ENCODE assay signal across 18 cellular contexts in the genomic region with DNA sequence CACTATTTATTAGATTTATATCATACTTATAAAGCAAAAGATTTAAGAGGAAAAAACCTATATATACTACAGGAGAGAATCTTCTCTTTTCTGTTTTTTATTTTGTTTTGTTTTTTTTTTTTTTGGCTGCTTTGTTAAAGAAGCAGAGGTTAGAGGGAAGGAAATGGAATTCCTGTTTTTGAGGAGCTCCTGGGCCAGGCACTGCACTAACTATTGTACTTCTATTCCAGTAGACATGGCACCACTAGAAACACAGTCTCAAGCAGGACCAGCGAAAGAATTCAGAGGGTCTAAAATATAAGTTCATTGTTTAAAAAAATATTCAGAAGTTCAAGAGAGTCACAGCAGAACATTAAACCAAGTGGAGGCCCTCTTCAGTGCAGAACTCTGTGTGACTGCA.
"Had no signal": no experiment of that assay in that cellular context is flagged by ENCODE, and none has a peak within 500 bp of the region (broad histone marks: within the 10 kb centered on the region; RNA-seq: fewer than 3 reads in every experiment).

No MANE protein-coding gene starts in this region.

- H3K4me3 ChIP-seq: tibial artery, vagina had no signal

- H3K27me3 ChIP-seq: tibial artery, vagina had no signal

- H3K36me3 ChIP-seq: tibial artery, vagina had no signal

- FAIRE-seq: astrocyte had no signal

- H3K27ac ChIP-seq: epithelial cell of prostate, tibial artery had no signal

- H3K9me3 ChIP-seq: tibial artery, vagina had no signal

- DNase-seq: activated B cell treated with CpG ODN at 0.5 μM for 24 hours; activated CD4-positive, alpha-beta memory T cell treated with anti-CD3 and anti-CD28 coated beads for 36 hours; activated CD4-positive, alpha-beta T cell treated with anti-CD3 and anti-CD28 coated beads for 36 hours; activated naive CD4-positive, alpha-beta T cell treated with Interleukin-2 at 50 U/mL for 16 hours; activated naive CD8-positive, alpha-beta T cell treated with anti-CD3 and anti-CD28 coated beads for 36 hours; activated T-cell treated with anti-CD3 and anti-CD28 coated beads, Interleukin-2, amount 50 U/mL, for 48 hours; central memory CD4-positive, alpha-beta T cell; mesendoderm; naive B cell; occipital lobe; stimulated activated CD4-positive, alpha-beta T cell treated with anti-CD3 and anti-CD28 coated beads, Interleukin-4, amount 100 ng/mL, for 4 hours; substantia nigra; T-helper 17 cell; tibial artery had no signal

- ATAC-seq: activated CD4-positive, alpha-beta T cell treated with anti-CD3 and anti-CD28 coated beads for 36 hours; sciatic nerve; T-helper 17 cell had no signal
